ENCODE assay signal across 8 cellular contexts in genomic region chr1:2392071-2392442, GRCh38. TPM values are rescaled to one million over a fixed set of nuclear protein-coding genes. Genes with fewer than 3 reads are reported as not detected.
DNase-seq lines count a peak whose midpoint lies in the region; ATAC-seq and TF ChIP-seq lines count a peak whose summit lies in the region.

No MANE protein-coding gene starts in this region.

- in situ Hi-C loops in astrocyte of the spinal cord (cut with HindIII; ENCODE audit: low sequenced_read_pairs): no loop called here

- intact Hi-C loops in aorta (cut with DNase I): no loop called here

- TF ChIP-seq CTCF in HFF-Myc (IDR thresholded peaks at IDR 0.05; ENCODE audit: low read depth, low read length, missing control alignments) (no peak), astrocyte of the spinal cord (IDR thresholded peaks at IDR 0.05; ENCODE audit: low read depth, low read length) (no peak), lung (IDR thresholded peaks at IDR 0.05; ENCODE audit: control extremely low read depth, extremely low read depth) (no peak)

- peaks cover 0 to 13% of the 10 kb centered on the region in 2 donors for H3K4me1 ChIP-seq in lung (ENCODE audit: control insufficient read depth in 2 of 2, insufficient read depth in 2 of 2, low read length in 2 of 2)
- no peaks in the 10 kb centered on the region for H3K4me1 ChIP-seq in aorta (ENCODE audit: control insufficient read depth in 1 of 2, insufficient read depth in 2 of 2, low read length in 2 of 2)

- WGBS in lung, 2 donors: 0 to 1% methylated on average over 32 to 37 of the region's 37 CpGs
- 0 to 1% methylated on average over 16 to 37 of the region's 37 CpGs for WGBS in aorta, 2 donors

- H3K27ac ChIP-seq in lung (ENCODE audit: low read depth in 1 of 2, low read length in 1 of 2) (peak overlapping the region; percentile 88 to 90), aorta (ENCODE audit: low read depth in 1 of 2, low read length in 2 of 2) (peak overlapping the region in 1 of 2 donors; percentile 6)

- H3K4me3 ChIP-seq in HFF-Myc (replicated peaks; ENCODE audit: low read depth, low read length) (peak overlapping the region; percentile 93), astrocyte of the spinal cord (ENCODE audit: low read depth, low read length) (peak overlapping the region; percentile 73), lung (peak overlapping the region; percentile 80), aorta (ENCODE audit: low read length in 2 of 2) (peak overlapping the region; percentile 92 to 95)

- H3K27me3 ChIP-seq in lung (ENCODE audit: control insufficient read depth, insufficient read depth) (no peaks in the 10 kb centered on the region), aorta (ENCODE audit: control insufficient read depth in 1 of 2, insufficient read depth in 2 of 2, low read length in 1 of 2) (no peaks in the 10 kb centered on the region)

- ATAC-seq in lung (ENCODE audit: insufficient read depth, low FRiP score) (no peak), aorta (ENCODE audit: low FRiP score) (peak; percentile 5), HG03135 (IDR thresholded peaks at IDR 0.05; ENCODE audit: unreplicated experiment) (no peak)

- H3K9me3 ChIP-seq in lung (ENCODE audit: control insufficient read depth in 2 of 2, insufficient read depth in 1 of 2, low read length in 1 of 2) (no peaks in the 10 kb centered on the region), aorta (ENCODE audit: control insufficient read depth, low read length) (no peaks in the 10 kb centered on the region)

- peaks cover 5 to 21% of the 10 kb centered on the region in 2 donors for H3K36me3 ChIP-seq in lung (ENCODE audit: control insufficient read depth in 2 of 2, insufficient read depth in 2 of 2, low read length in 2 of 2)
- H3K36me3 ChIP-seq in aorta (ENCODE audit: control insufficient read depth in 1 of 2, insufficient read depth in 2 of 2, low read length in 1 of 2): peaks cover 0 to 2% of the 10 kb centered on the region in 2 donors

- DNase-seq in AG08395 (ENCODE audit: low spot score): peak; percentile 34
- no peak for DNase-seq in HFF-Myc (ENCODE audit: extremely low read depth, low read depth)
- no peak for DNase-seq in astrocyte of the spinal cord (ENCODE audit: low read depth, low spot score)
- no peak for DNase-seq in lung (ENCODE audit: low spot score)
- DNase-seq in aorta: no peak
- no peak for DNase-seq in AML-193 (lab: John Stamatoyannopoulos, UW)
- DNase-seq in NCI-H187 (lab: John Stamatoyannopoulos, UW): no peak

RNA-seq across cellular contexts. Expression of gene RER1, which starts 0.4 kb away (rescaled TPM):
- 100 to 1,000 TPM in 1 of 2 donors, 10 to 100 TPM in 1; 79.7 to 134 TPM for total RNA-seq in lung
- polyA plus RNA-seq in lung: 10 to 100 TPM; 71.7 to 96.1 TPM
- total RNA-seq in aorta: 10 to 100 TPM; 91.0 to 99.8 TPM
- 10 to 100 TPM; 41.1 to 75.8 TPM for polyA plus RNA-seq in aorta

RNA-seq across cellular contexts. Expression of gene MORN1, which starts 0.7 kb away (rescaled TPM):
- total RNA-seq in lung (10 to 100 TPM; 20.7 to 23.9 TPM), aorta (10 to 100 TPM in 1 of 2 donors, 1 to 10 TPM in 1; 4.7 to 12.0 TPM)
- polyA plus RNA-seq in lung (1 to 10 TPM; 5.2 to 7.2 TPM), aorta (1 to 10 TPM in 1 of 2 donors, under 1 TPM in 1; 0.50 to 9.0 TPM)

RNA-seq across cellular contexts. Expression of gene PEX10, which starts 20.3 kb away (rescaled TPM):
- 10 to 100 TPM; 15.7 to 25.4 TPM for total RNA-seq in lung
- 10 to 100 TPM; 19.4 to 21.6 TPM for polyA plus RNA-seq in lung
- 10 to 100 TPM in 1 of 2 donors, 1 to 10 TPM in 1; 9.8 to 13.1 TPM for total RNA-seq in aorta
- 10 to 100 TPM in 1 of 2 donors, 1 to 10 TPM in 1; 4.0 to 15.3 TPM for polyA plus RNA-seq in aorta
